36 cellular contexts compared by ENCODE assay signal in the genomic region with DNA sequence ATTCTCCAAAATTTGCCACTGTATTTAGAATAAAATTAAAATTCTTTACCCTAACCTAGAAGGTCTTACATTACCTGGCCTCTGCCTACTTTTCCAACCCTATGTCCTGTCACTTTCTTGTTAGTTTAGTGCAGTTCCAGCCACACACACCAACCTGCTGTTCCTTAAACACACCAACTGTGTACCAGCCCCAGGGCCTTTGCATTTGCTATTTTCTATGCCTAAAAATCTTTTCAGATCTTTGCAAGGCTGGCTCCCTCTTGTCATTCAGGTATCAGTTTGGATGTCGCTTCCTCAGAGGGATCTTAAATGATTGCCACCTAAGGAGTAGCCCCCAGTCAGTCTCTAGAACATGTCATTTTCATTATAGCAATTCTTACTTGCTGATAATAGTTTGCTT.
"Had no signal": no experiment of that assay in that cellular context is flagged by ENCODE, and none has a peak within 500 bp of the region (broad histone marks: within the 10 kb centered on the region; RNA-seq: fewer than 3 reads in every experiment).

No MANE protein-coding gene starts in this region.

- DNase-seq: Kasumi-1, MG63, MM.1S, MV-4-11, NCI-H1048, NCI-H1092, NCI-H1092 treated with DMSO at 0.1 percent for 48 hours, NCI-H1105, NCI-H1105 treated with DMSO at 0.1 percent for 48 hours, NCI-H1417, NCI-H1417 treated with DMSO at 0.1 percent for 48 hours, NCI-H1436, NCI-H1436 treated with DMSO at 0.1 percent for 48 hours, NCI-H146, NCI-H1694, NCI-H1694 treated with DMSO at 0.1 percent for 48 hours, NCI-H187, NCI-H187 treated with DMSO at 0.1 percent for 48 hours, NCI-H1930, NCI-H2029, NCI-H2029 treated with DMSO at 0.1 percent for 48 hours, NCI-H2081, NCI-H2081 treated with DMSO at 0.1 percent for 48 hours, NCI-H2107, NCI-H2171, NCI-H2171 treated with DMSO at 0.1 percent for 48 hours, NCI-H2227 treated with DMSO at 0.1 percent for 48 hours, NCI-H226, NCI-H345, NCI-H446, NCI-H446 treated with DMSO at 0.1 percent for 48 hours, NCI-H510A, NCI-H510A treated with DMSO at 0.1 percent for 48 hours, NCI-H524, NCI-H524 treated with DMSO at 0.1 percent for 48 hours, NCI-H526 had no signal

- H3K4me3 ChIP-seq: MG63 had no signal

- H3K36me3 ChIP-seq: MG63 had no signal
